8 cellular contexts compared by ENCODE assay signal in genomic region chr19:2456301-2456570, GRCh38. TPM values are rescaled to one million over a fixed set of nuclear protein-coding genes. Genes with fewer than 3 reads are reported as not detected.
A peak's percentile ranks its signal among the peaks of the same experiment; 100 is the strongest.
DNase-seq lines count a peak whose midpoint lies in the region; ATAC-seq and TF ChIP-seq lines count a peak whose summit lies in the region.

No MANE protein-coding gene starts in this region.

- peak; percentile 15 for DNase-seq in stimulated activated CD4-positive, alpha-beta T cell treated with anti-CD3 and anti-CD28 coated beads, Interleukin-12 subunit alpha, Interleukin-12 subunit beta, amount 100 ng/mL, for 4 hours
- no peak for DNase-seq in stimulated activated CD4-positive, alpha-beta T cell treated with anti-CD3 and anti-CD28 coated beads, Interleukin-1b, Interleukin-23, amount 100 ng/mL, for 48 hours
- no peak for DNase-seq in WTC11 (ENCODE audit: low spot score)
- DNase-seq in right cardiac atrium: peak in 1 of 3 donors; percentile 76
- DNase-seq in activated CD4-positive, alpha-beta T cell treated with anti-CD3 and anti-CD28 coated beads for 4 hours: no peak
- DNase-seq in stimulated activated naive CD4-positive, alpha-beta T cell treated with Interleukin-2 at 50 U/mL for 16 hours (lab: John Stamatoyannopoulos, UW): no peak
- no peak for DNase-seq in NOMO-1 (lab: John Stamatoyannopoulos, UW; ENCODE audit: unreplicated experiment in 2 of 2)

- no peak for ATAC-seq in WTC11
- peak; percentile 5 to 20 for ATAC-seq in right cardiac atrium
- no peak for ATAC-seq in stimulated activated memory B cell treated with anti-CD40 and anti-IgM and Interleukin-4, amounts not matched to agents 10 μg/mL and 1 μg/mL and 100 μg/mL, for 72 hours

- CTCF ChIA-PET in WTC11 (lab: Charles Lee): interaction anchor here (0.5 to 2.4 kb wide), 10 partner anchors 20 to 181 kb away, joined by 3 to 12 read pairs (median 4); partner anchors contain the start of genes GADD45B and TIMM13

- H3K27ac Mint-ChIP-seq in WTC11: no peak overlapping the region
- H3K27ac Mint-ChIP-seq in stimulated activated memory B cell treated with anti-CD40 and anti-IgM and Interleukin-4, amounts not matched to agents 10 μg/mL and 1 μg/mL and 100 μg/mL, for 72 hours: peak overlapping the region; percentile 86

- H3K4me3 ChIP-seq in right cardiac atrium (ENCODE audit: low read length): peak overlapping the region; percentile 86

- no peak overlapping the region for H3K27ac ChIP-seq in right cardiac atrium (ENCODE audit: low read length)

- H3K36me3 Mint-ChIP-seq in WTC11: no peaks in the 10 kb centered on the region
- no peaks in the 10 kb centered on the region for H3K36me3 Mint-ChIP-seq in stimulated activated memory B cell treated with anti-CD40 and anti-IgM and Interleukin-4, amounts not matched to agents 10 μg/mL and 1 μg/mL and 100 μg/mL, for 72 hours

- peak overlapping the region; percentile 75 for H3K4me3 Mint-ChIP-seq in WTC11
- H3K4me3 Mint-ChIP-seq in stimulated activated memory B cell treated with anti-CD40 and anti-IgM and Interleukin-4, amounts not matched to agents 10 μg/mL and 1 μg/mL and 100 μg/mL, for 72 hours: peak overlapping the region; percentile 88

- H3K27me3 Mint-ChIP-seq in WTC11 (ENCODE audit: low read depth): no peaks in the 10 kb centered on the region
- peaks cover 10% of the 10 kb centered on the region for H3K27me3 Mint-ChIP-seq in stimulated activated memory B cell treated with anti-CD40 and anti-IgM and Interleukin-4, amounts not matched to agents 10 μg/mL and 1 μg/mL and 100 μg/mL, for 72 hours

- POLR2A ChIA-PET in WTC11 (lab: Charles Lee): interaction anchor here (0.6 to 1.5 kb wide), 4 partner anchors 20 to 157 kb away, joined by 3 to 14 read pairs (median 6); partner anchors contain the start of genes GADD45B and TIMM13

- H3K4me1 ChIP-seq in right cardiac atrium (ENCODE audit: control insufficient read depth, insufficient read depth, low read length): no peaks in the 10 kb centered on the region

- 2% methylated on average over 26 of the region's 26 CpGs for WGBS in right cardiac atrium

- no peaks in the 10 kb centered on the region for H3K9me3 ChIP-seq in right cardiac atrium (ENCODE audit: control insufficient read depth, low read length)

- no peaks in the 10 kb centered on the region for H3K9me3 Mint-ChIP-seq in WTC11
- no peaks in the 10 kb centered on the region for H3K9me3 Mint-ChIP-seq in stimulated activated memory B cell treated with anti-CD40 and anti-IgM and Interleukin-4, amounts not matched to agents 10 μg/mL and 1 μg/mL and 100 μg/mL, for 72 hours

- intact Hi-C loops in right cardiac atrium (cut with DNase I): no loop called here

- no peaks in the 10 kb centered on the region for H3K27me3 ChIP-seq in right cardiac atrium (ENCODE audit: control insufficient read depth, insufficient read depth)

- peaks cover 22% of the 10 kb centered on the region for H3K4me1 Mint-ChIP-seq in WTC11
- peaks cover 45% of the 10 kb centered on the region for H3K4me1 Mint-ChIP-seq in stimulated activated memory B cell treated with anti-CD40 and anti-IgM and Interleukin-4, amounts not matched to agents 10 μg/mL and 1 μg/mL and 100 μg/mL, for 72 hours

- no peak for TF ChIP-seq CTCF in WTC11 (IDR thresholded peaks at IDR 0.05)

TF ChIP-seq in WTC11, 78 proteins besides CTCF, POLR2A, EP300 and RAD21:
- TF ChIP-seq ZNF317 (CRISPR knock-in tag; IDR thresholded peaks at IDR 0.05; ENCODE audit: borderline replicate concordance, low read depth) (no peak), MYBL2 (CRISPR knock-in tag; IDR thresholded peaks at IDR 0.05) (no peak), GABPB1 (CRISPR knock-in tag; IDR thresholded peaks at IDR 0.05) (no peak), ARID4B (CRISPR knock-in tag; IDR thresholded peaks at IDR 0.05; ENCODE audit: borderline replicate concordance) (no peak), OVOL2 (CRISPR knock-in tag; IDR thresholded peaks at IDR 0.05; ENCODE audit: borderline replicate concordance) (no peak), EMX1 (CRISPR knock-in tag; IDR thresholded peaks at IDR 0.05) (no peak), STAT6 (CRISPR knock-in tag; conservative IDR thresholded peaks at IDR 0.05; ENCODE audit: low read depth) (no peak), ZNF138 (CRISPR knock-in tag; conservative IDR thresholded peaks at IDR 0.05) (no peak), ATF3 (CRISPR knock-in tag; conservative IDR thresholded peaks at IDR 0.05) (no peak), ZNF263 (CRISPR knock-in tag; IDR thresholded peaks at IDR 0.05; ENCODE audit: low read depth) (no peak), ZNF423 (CRISPR knock-in tag; IDR thresholded peaks at IDR 0.05) (no peak), GTF2I (CRISPR knock-in tag; conservative IDR thresholded peaks at IDR 0.05) (no peak), FOXK1 (CRISPR knock-in tag; IDR thresholded peaks at IDR 0.05) (no peak), ZNF232 (CRISPR knock-in tag; IDR thresholded peaks at IDR 0.05) (no peak), SP1 (CRISPR knock-in tag; conservative IDR thresholded peaks at IDR 0.05) (no peak), PREB (CRISPR knock-in tag; IDR thresholded peaks at IDR 0.05; ENCODE audit: borderline replicate concordance) (no peak), ZNF396 (CRISPR knock-in tag; IDR thresholded peaks at IDR 0.05; ENCODE audit: borderline replicate concordance) (no peak)

RNA-seq across cellular contexts. Expression of gene LMNB2, which starts 0.5 kb away (rescaled TPM):
- 204 to 216 TPM (median 212 TPM) in 3 replicates for total RNA-seq in WTC11 (2021)
- total RNA-seq in right cardiac atrium: 10 to 100 TPM in 3 of 4 donors, 1 to 10 TPM in 1; 9.6 to 21.6 (median 14.9) TPM
- 12.1 TPM for polyA plus RNA-seq in right cardiac atrium

RNA-seq across cellular contexts. Expression of gene GADD45B, which starts 19.7 kb away (rescaled TPM):
- total RNA-seq in WTC11 (2021): 17.9 to 27.5 TPM (median 23.2 TPM) in 3 replicates
- total RNA-seq in right cardiac atrium: 100 to 1,000 TPM in 2 of 4 donors, 10 to 100 TPM in 2; 52.4 to 205 (median 78.9) TPM
- 195 TPM for polyA plus RNA-seq in right cardiac atrium

RNA-seq across cellular contexts. Expression of gene TIMM13, which starts 28.9 kb away (rescaled TPM):
- total RNA-seq in WTC11 (2021): 296 to 342 TPM (median 309 TPM) in 3 replicates
- total RNA-seq in right cardiac atrium: 10 to 100 TPM; 73.9 to 91.2 (median 81.2) TPM
- 69.6 TPM for polyA plus RNA-seq in right cardiac atrium

Comparison
In these comparisons a context has a peak if more than half of its experiments do, and no peak if none do; other contexts are left out.
1. ATAC-seq: peak in right cardiac atrium (2 of 2); none in WTC11 (single experiment) and stimulated activated memory B cell treated with anti-CD40 and anti-IgM and Interleukin-4, amounts not matched to agents 10 μg/mL and 1 μg/mL and 100 μg/mL, for 72 hours (single experiment).